8 cellular contexts compared by ENCODE assay signal in the genomic region with DNA sequence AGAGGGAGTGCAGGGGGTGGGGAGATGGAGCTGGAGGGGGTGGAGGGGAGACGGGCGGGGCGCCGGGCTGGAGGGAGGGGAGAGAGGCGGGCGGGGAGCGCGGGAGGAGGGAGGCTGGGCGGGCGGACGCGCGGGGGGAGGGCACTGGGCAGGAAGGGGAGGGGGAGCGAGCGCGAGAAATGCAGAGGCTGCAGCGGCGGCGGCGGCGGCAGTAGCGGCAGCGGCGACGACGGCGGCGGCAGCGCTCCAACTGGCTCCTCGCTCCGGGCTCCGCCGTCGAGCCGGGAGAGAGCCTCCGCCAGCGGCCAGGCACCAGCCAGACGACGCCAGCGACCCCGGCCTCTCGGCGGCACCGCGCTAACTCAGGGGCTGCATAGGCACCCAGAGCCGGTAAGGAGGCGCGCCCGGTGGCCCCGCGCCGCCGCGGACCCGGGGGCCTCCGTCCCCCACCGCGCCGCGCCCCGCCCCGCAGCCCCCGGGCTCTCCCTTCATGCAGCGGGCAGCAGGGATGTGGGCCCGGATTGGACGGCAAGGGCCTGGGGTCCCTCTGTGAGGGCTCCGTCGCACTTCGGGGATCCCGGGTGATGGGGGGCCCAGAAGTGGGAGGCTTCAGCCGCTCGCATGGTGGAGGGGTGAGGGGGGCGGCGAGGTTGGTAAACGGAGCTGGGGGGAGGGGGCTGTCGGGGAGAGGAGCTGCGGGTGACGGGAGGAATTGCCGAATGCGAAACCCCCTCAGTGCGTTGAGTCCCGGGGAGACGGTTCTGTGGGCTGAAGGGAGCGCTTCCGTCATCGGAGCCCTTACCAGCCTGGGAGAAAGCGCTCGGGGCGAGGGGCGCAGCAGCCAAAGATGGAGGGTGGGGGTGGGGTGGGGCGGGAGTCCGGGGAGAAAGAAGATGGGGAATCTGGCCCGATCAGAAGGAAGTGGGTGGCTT. TPM values are rescaled to one million over a fixed set of nuclear protein-coding genes. Genes with fewer than 3 reads are reported as not detected.
DNase-seq lines count a peak whose midpoint lies in the region; ATAC-seq and TF ChIP-seq lines count a peak whose summit lies in the region.

A gene with protein sequence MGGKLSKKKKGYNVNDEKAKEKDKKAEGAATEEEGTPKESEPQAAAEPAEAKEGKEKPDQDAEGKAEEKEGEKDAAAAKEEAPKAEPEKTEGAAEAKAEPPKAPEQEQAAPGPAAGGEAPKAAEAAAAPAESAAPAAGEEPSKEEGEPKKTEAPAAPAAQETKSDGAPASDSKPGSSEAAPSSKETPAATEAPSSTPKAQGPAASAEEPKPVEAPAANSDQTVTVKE (plus strand): TSS at position 211 of the 932 bp plus-strand sequence. CDS start 57,586 bp downstream, outside the sequence.

- no peaks in the 10 kb centered on the region for H3K36me3 ChIP-seq in cardiac muscle cell
- peaks cover 8% of the 10 kb centered on the region for H3K36me3 ChIP-seq in osteoblast (ENCODE audit: insufficient read depth, low read length)

- peaks cover 38% of the 10 kb centered on the region for H4K20me1 ChIP-seq in osteoblast (ENCODE audit: insufficient read depth, low read length)

- H3K4me3 Mint-ChIP-seq in activated naive CD8-positive, alpha-beta T cell treated with anti-CD3 and anti-CD28 coated beads for 36 hours = peak within 1 kb of the TSS; percentile 65

- H3K4me3 ChIP-seq in AG10803 (ENCODE audit: low read length) (peak within 1 kb of the TSS; percentile 95), cardiac muscle cell (peak within 1 kb of the TSS; percentile 80), osteoblast (ENCODE audit: insufficient read depth, low read length) (peak within 1 kb of the TSS; percentile 89)

- peak within 1 kb of the TSS; percentile 34 for H3K27ac ChIP-seq in cardiac muscle cell
- peak within 1 kb of the TSS; percentile 97 for H3K27ac ChIP-seq in osteoblast (ENCODE audit: low read depth, low read length)

- peaks cover 51% of the 10 kb centered on the region for H3K79me2 ChIP-seq in osteoblast (ENCODE audit: insufficient read depth, low read length)

- H2AFZ ChIP-seq in osteoblast (ENCODE audit: low read length) = peak within 1 kb of the TSS; percentile 85

- H3K4me2 ChIP-seq in osteoblast (ENCODE audit: insufficient read depth, low read length) = peak within 1 kb of the TSS; percentile 88

- H3K4me1 ChIP-seq in cardiac muscle cell (ENCODE audit: low read depth) = peaks cover 14% of the 10 kb centered on the region
- H3K4me1 ChIP-seq in osteoblast (ENCODE audit: insufficient read depth, low read length) = peaks cover 30% of the 10 kb centered on the region

- H3K27ac Mint-ChIP-seq in activated naive CD8-positive, alpha-beta T cell treated with anti-CD3 and anti-CD28 coated beads for 36 hours = peak within 1 kb of the TSS; percentile 58

- peaks cover 2% of the 10 kb centered on the region for H3K9me3 Mint-ChIP-seq in activated naive CD8-positive, alpha-beta T cell treated with anti-CD3 and anti-CD28 coated beads for 36 hours

- H3K27me3 Mint-ChIP-seq in activated naive CD8-positive, alpha-beta T cell treated with anti-CD3 and anti-CD28 coated beads for 36 hours = peaks cover 59% of the 10 kb centered on the region

- H3K4me1 Mint-ChIP-seq in activated naive CD8-positive, alpha-beta T cell treated with anti-CD3 and anti-CD28 coated beads for 36 hours = peaks cover 8% of the 10 kb centered on the region

- DNase-seq in AG10803 (ENCODE audit: low read depth) = peak; percentile 81
- peak; percentile 86 for DNase-seq in NCI-H774 (lab: John Stamatoyannopoulos, UW)
- DNase-seq in activated naive CD8-positive, alpha-beta T cell treated with anti-CD3 and anti-CD28 coated beads for 36 hours = no peak
- peak; percentile 91 for DNase-seq in cardiac muscle cell (ENCODE audit: low read depth in 1 of 2, low spot score in 1 of 2)
- peak; percentile 92 for DNase-seq in osteoblast (ENCODE audit: insufficient read length, low spot score, missing footprints)

- TF ChIP-seq CTCF in AG10803 (conservative IDR thresholded peaks at IDR 0.05; ENCODE audit: low read length) = no peak
- no peak for TF ChIP-seq CTCF in cardiac muscle cell (IDR thresholded peaks at IDR 0.05; ENCODE audit: low read depth, low read length)
- TF ChIP-seq CTCF in osteoblast (IDR thresholded peaks at IDR 0.05; ENCODE audit: extremely low read depth, low read depth, low read length) = no peak

- peaks cover 3% of the 10 kb centered on the region for H3K36me3 Mint-ChIP-seq in activated naive CD8-positive, alpha-beta T cell treated with anti-CD3 and anti-CD28 coated beads for 36 hours

- H3K27me3 ChIP-seq in cardiac muscle cell = no peaks in the 10 kb centered on the region
- no peaks in the 10 kb centered on the region for H3K27me3 ChIP-seq in osteoblast (ENCODE audit: insufficient read depth, low read length)

- H3K9me3 ChIP-seq in cardiac muscle cell (ENCODE audit: low read depth) (no peaks in the 10 kb centered on the region), osteoblast (ENCODE audit: low read depth, low read length) (no peaks in the 10 kb centered on the region)

- ATAC-seq in GM18909 (IDR thresholded peaks at IDR 0.05; ENCODE audit: poor library complexity, unreplicated experiment) = peak; percentile 42
- ATAC-seq in HG03097 (IDR thresholded peaks at IDR 0.05; ENCODE audit: low FRiP score, unreplicated experiment) = peak; percentile 33
- ATAC-seq in HG03469 (IDR thresholded peaks at IDR 0.05; ENCODE audit: unreplicated experiment) = no peak

RNA-seq across cellular contexts. Expression of the gene that starts here (rescaled TPM):
- total RNA-seq in activated naive CD8-positive, alpha-beta T cell treated with anti-CD3 and anti-CD28 coated beads for 36 hours = under 1 TPM; 0.66 to 0.85 TPM
- total RNA-seq in cardiac muscle cell (111 and 129 TPM in 2 replicates), osteoblast (242 and 272 TPM in 2 replicates)
- 87.3 and 91.2 TPM in 2 replicates for polyA plus RNA-seq in cardiac muscle cell

Comparison
In these comparisons a context has a peak if more than half of its experiments do, and no peak if none do; other contexts are left out.
1. RNA of the gene that starts here (total RNA-seq): 242 to 272 TPM in osteoblast and 111 to 129 TPM in cardiac muscle cell; 0.66 to 0.85 TPM in activated naive CD8-positive, alpha-beta T cell treated with anti-CD3 and anti-CD28 coated beads for 36 hours; every median in the first group is over 10 times any median in the second.
2. Peak in every context shown above with its lines, with median percentiles within 50 percentile points of each other: H3K4me3 ChIP-seq.